Comparison of ENCODE assay signal across 25 cellular contexts in the genomic region with DNA sequence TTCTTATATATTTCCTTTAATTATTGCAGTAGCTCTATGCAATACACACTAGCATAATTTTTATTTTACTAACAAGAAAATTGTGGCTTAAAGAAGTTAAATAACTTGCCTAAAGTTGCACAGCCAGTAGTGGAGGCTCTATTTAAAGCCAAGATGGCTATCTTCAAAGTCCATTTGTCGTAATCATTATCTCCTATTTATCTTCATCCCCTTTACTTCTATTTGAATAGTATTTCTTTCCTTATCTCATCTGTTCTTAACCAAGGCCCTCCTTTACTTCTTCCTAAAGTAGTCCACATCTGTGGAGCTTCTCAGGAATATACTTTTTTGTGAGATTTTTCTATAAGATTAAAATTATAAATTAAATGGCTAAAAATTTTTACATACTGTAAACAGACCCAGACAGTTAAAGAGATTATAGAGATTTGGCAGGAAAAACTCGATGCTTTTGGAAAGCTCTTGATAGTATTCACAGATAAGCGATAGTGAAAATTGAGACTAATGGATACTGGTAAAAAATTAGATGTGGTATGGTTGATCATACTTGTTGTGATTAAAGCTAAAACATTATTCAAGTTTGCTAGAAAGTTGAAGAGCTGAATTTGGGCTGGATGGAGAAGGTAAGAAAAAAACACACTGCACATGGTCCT.
DNase-seq lines count a peak whose midpoint lies in the region; ATAC-seq and TF ChIP-seq lines count a peak whose summit lies in the region.
"Had no signal": no experiment of that assay in that cellular context is flagged by ENCODE, and none has a peak within 500 bp of the region (broad histone marks: within the 10 kb centered on the region; RNA-seq: fewer than 3 reads in every experiment).

No MANE protein-coding gene starts in this region.

- H3K4me2 ChIP-seq in Karpas-422 (ENCODE audit: low read depth, low read length, poor library complexity, severe bottlenecking), result no peak overlapping the region
- peak overlapping the region; percentile 8 for H3K4me2 ChIP-seq in parathyroid adenoma (ENCODE audit: low read length)

- no peak overlapping the region for H3K4me3 ChIP-seq in Karpas-422 (ENCODE audit: low read length)
- no peak overlapping the region for H3K4me3 ChIP-seq in parathyroid adenoma (ENCODE audit: low read depth, low read length)
- H3K4me3 ChIP-seq: breast epithelium, ovary, SJSA1 had no signal

- H3K27ac Mint-ChIP-seq in activated naive CD8-positive, alpha-beta T cell, result peak overlapping the region; percentile 34
- H3K27ac Mint-ChIP-seq in activated naive CD8-positive, alpha-beta T cell treated with anti-CD3 and anti-CD28 coated beads, Interleukin-2, amount 50 U/mL, for 24 hours, result no peak overlapping the region
- peak overlapping the region in 4 of 5 experiments; percentile 5 to 63 (median 44) for H3K27ac Mint-ChIP-seq in brain
- H3K27ac Mint-ChIP-seq: stimulated activated effector memory CD8-positive, alpha-beta T cell treated with anti-CD3 and anti-CD28 coated beads, Interleukin-12 subunit alpha, Interleukin-12 subunit beta, amount 100 ng/mL, for 72 hours had no signal

- TF ChIP-seq CTCF in brain (conservative IDR thresholded peaks at IDR 0.05) (no peak), parathyroid adenoma (IDR thresholded peaks at IDR 0.05) (no peak)

- H3K27me3 Mint-ChIP-seq in activated naive CD8-positive, alpha-beta T cell, result no peaks in the 10 kb centered on the region
- no peaks in the 10 kb centered on the region for H3K27me3 Mint-ChIP-seq in activated naive CD8-positive, alpha-beta T cell treated with anti-CD3 and anti-CD28 coated beads, Interleukin-2, amount 50 U/mL, for 24 hours
- no peaks in the 10 kb centered on the region for H3K27me3 Mint-ChIP-seq in brain
- H3K27me3 Mint-ChIP-seq: activated T-cell treated with anti-CD3 and anti-CD28 coated beads, Interleukin-2, amount 50 U/mL, for 24 hours; IgD-negative memory B cell had no signal

- H3K4me1 ChIP-seq in Karpas-422 (ENCODE audit: low read length), result no peaks in the 10 kb centered on the region
- H3K4me1 ChIP-seq in parathyroid adenoma, result peaks cover 9% of the 10 kb centered on the region
- H3K4me1 ChIP-seq: breast epithelium had no signal

- H3K36me3 ChIP-seq in Karpas-422 (ENCODE audit: insufficient read depth, low read length), result no peaks in the 10 kb centered on the region
- H3K36me3 ChIP-seq in parathyroid adenoma (ENCODE audit: control insufficient read depth, insufficient read depth, low read length), result no peaks in the 10 kb centered on the region
- H3K36me3 ChIP-seq: breast epithelium, ovary, SJSA1 had no signal

- H3K4me1 Mint-ChIP-seq in activated naive CD8-positive, alpha-beta T cell (ENCODE audit: low read depth), result peaks cover 52% of the 10 kb centered on the region
- peaks cover 43% of the 10 kb centered on the region for H3K4me1 Mint-ChIP-seq in activated naive CD8-positive, alpha-beta T cell treated with anti-CD3 and anti-CD28 coated beads, Interleukin-2, amount 50 U/mL, for 24 hours
- peaks cover 40% of the 10 kb centered on the region for H3K4me1 Mint-ChIP-seq in brain

- H3K9ac ChIP-seq in Karpas-422 (ENCODE audit: low read length) (no peak overlapping the region), parathyroid adenoma (no peak overlapping the region)

- H3K79me2 ChIP-seq in Karpas-422 (ENCODE audit: low read length) (peaks cover 87% of the 10 kb centered on the region), parathyroid adenoma (peaks cover 3% of the 10 kb centered on the region)

- ATAC-seq in activated naive CD8-positive, alpha-beta T cell treated with anti-CD3 and anti-CD28 coated beads, Interleukin-2, amount 50 U/mL, for 24 hours, result no peak
- no peak for ATAC-seq in GM19452 (IDR thresholded peaks at IDR 0.05; ENCODE audit: unreplicated experiment)
- ATAC-seq: activated CD4-positive, CD25-positive, alpha-beta regulatory T cell treated with anti-CD3 and anti-CD28 coated beads, Interleukin-2, amount 50 U/mL, for 24 hours; left cardiac atrium; stimulated activated effector memory CD8-positive, alpha-beta T cell treated with anti-CD3 and anti-CD28 coated beads, Interleukin-12 subunit alpha, Interleukin-12 subunit beta, amount 100 ng/mL, for 72 hours had no signal

- no peak overlapping the region for H2AFZ ChIP-seq in Karpas-422 (ENCODE audit: low read length)
- H2AFZ ChIP-seq in parathyroid adenoma, result no peak overlapping the region

- no peaks in the 10 kb centered on the region for H3K9me3 Mint-ChIP-seq in activated naive CD8-positive, alpha-beta T cell (ENCODE audit: low read depth)
- no peaks in the 10 kb centered on the region for H3K9me3 Mint-ChIP-seq in activated naive CD8-positive, alpha-beta T cell treated with anti-CD3 and anti-CD28 coated beads, Interleukin-2, amount 50 U/mL, for 24 hours
- H3K9me3 Mint-ChIP-seq in brain, result peaks cover 0 to 5% (median 0%) of the 10 kb centered on the region in 5 experiments
- H3K9me3 Mint-ChIP-seq: IgD-negative memory B cell; neural crest cell; stimulated activated effector memory CD8-positive, alpha-beta T cell treated with anti-CD3 and anti-CD28 coated beads, Interleukin-12 subunit alpha, Interleukin-12 subunit beta, amount 100 ng/mL, for 72 hours had no signal

- H3K9me2 ChIP-seq in Karpas-422 (replicated peaks; ENCODE audit: insufficient read depth, low read length), result no peaks in the 10 kb centered on the region

- no peaks in the 10 kb centered on the region for H3K36me3 Mint-ChIP-seq in activated naive CD8-positive, alpha-beta T cell
- peaks cover 4% of the 10 kb centered on the region for H3K36me3 Mint-ChIP-seq in activated naive CD8-positive, alpha-beta T cell treated with anti-CD3 and anti-CD28 coated beads, Interleukin-2, amount 50 U/mL, for 24 hours (ENCODE audit: low read depth)
- H3K36me3 Mint-ChIP-seq in brain, result peaks cover 23% of the 10 kb centered on the region
- H3K36me3 Mint-ChIP-seq: stimulated activated effector memory CD8-positive, alpha-beta T cell treated with anti-CD3 and anti-CD28 coated beads, Interleukin-12 subunit alpha, Interleukin-12 subunit beta, amount 100 ng/mL, for 72 hours had no signal

- no peak for DNase-seq in activated naive CD8-positive, alpha-beta T cell treated with anti-CD3 and anti-CD28 coated beads, Interleukin-2, amount 50 U/mL, for 24 hours
- no peak for DNase-seq in Karpas-422
- no peak for DNase-seq in NCI-H2029 (lab: John Stamatoyannopoulos, UW)
- no peak for DNase-seq in NCI-H510A treated with DMSO at 0.1 percent for 48 hours (lab: John Stamatoyannopoulos, UW)
- DNase-seq: activated gamma-delta T cell treated with Interleukin-2 at 50 U/mL for 16 hours; activated T-cell treated with anti-CD3 and anti-CD28 coated beads, Interleukin-2, amount 50 U/mL, for 24 hours; DND-41; hypothalamus; left cardiac atrium; NCI-H146; NCI-H446; ovary; RPMI8226; stimulated activated CD4-positive, alpha-beta T cell treated with anti-CD3 and anti-CD28 coated beads, Interleukin-15, amount 100 ng/mL, for 24 hours; T-helper 1 cell had no signal

- no peak overlapping the region for H3K4me3 Mint-ChIP-seq in activated naive CD8-positive, alpha-beta T cell
- no peak overlapping the region for H3K4me3 Mint-ChIP-seq in activated naive CD8-positive, alpha-beta T cell treated with anti-CD3 and anti-CD28 coated beads, Interleukin-2, amount 50 U/mL, for 24 hours
- no peak overlapping the region for H3K4me3 Mint-ChIP-seq in brain
- H3K4me3 Mint-ChIP-seq: activated T-cell treated with anti-CD3 and anti-CD28 coated beads, Interleukin-2, amount 50 U/mL, for 24 hours; IgD-negative memory B cell; neural crest cell; stimulated activated effector memory CD8-positive, alpha-beta T cell treated with anti-CD3 and anti-CD28 coated beads, Interleukin-12 subunit alpha, Interleukin-12 subunit beta, amount 100 ng/mL, for 72 hours had no signal

- no peaks in the 10 kb centered on the region for H4K20me1 ChIP-seq in Karpas-422 (ENCODE audit: insufficient read depth, low read depth, low read length)

- H3K27ac ChIP-seq in Karpas-422 (ENCODE audit: low read length), result 0 out of 2 replicates have a peak overlapping the region, but pooled peaks have one; percentile 9
- no peak overlapping the region for H3K27ac ChIP-seq in parathyroid adenoma
- H3K27ac ChIP-seq: breast epithelium, ovary, SJSA1 had no signal

- H3K9me3 ChIP-seq in Karpas-422 (ENCODE audit: low read length), result no peaks in the 10 kb centered on the region
- H3K9me3 ChIP-seq in parathyroid adenoma (ENCODE audit: control insufficient read depth, low read length), result no peaks in the 10 kb centered on the region
- H3K9me3 ChIP-seq: breast epithelium, ovary, SJSA1 had no signal

- no peaks in the 10 kb centered on the region for H3K27me3 ChIP-seq in Karpas-422 (ENCODE audit: low read length)
- H3K27me3 ChIP-seq in parathyroid adenoma (ENCODE audit: control insufficient read depth, insufficient read depth, low read length), result no peaks in the 10 kb centered on the region
- H3K27me3 ChIP-seq: breast epithelium, ovary, SJSA1 had no signal
